ENCODE assay signal across 37 cellular contexts in the genomic region with DNA sequence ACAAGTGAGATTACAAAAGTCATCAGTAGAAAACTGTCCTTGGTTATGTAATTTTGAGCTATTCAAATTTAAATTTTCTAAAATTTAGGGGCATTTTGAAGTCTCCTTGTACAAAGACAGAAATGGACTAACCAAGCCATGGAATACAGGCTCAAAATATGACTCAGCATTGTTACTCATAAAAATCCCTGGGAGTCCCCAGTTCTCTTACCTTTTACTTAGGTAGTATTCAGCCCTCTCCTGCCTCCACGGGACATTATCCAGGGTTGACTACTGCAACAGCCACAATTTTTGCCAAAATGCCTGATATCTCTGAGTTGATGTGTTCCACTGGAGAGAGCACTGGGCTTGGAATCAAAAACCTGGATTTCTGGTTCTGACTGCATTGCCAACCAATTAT. TPM values are rescaled to one million over a fixed set of nuclear protein-coding genes. Genes with fewer than 3 reads are reported as not detected.
"Had no signal": no experiment of that assay in that cellular context is flagged by ENCODE, and none has a peak within 500 bp of the region (broad histone marks: within the 10 kb centered on the region; RNA-seq: fewer than 3 reads in every experiment).

No MANE protein-coding gene starts in this region.

- H3K9me3 Mint-ChIP-seq: activated naive CD4-positive, alpha-beta T cell treated with anti-CD3 and anti-CD28 coated beads for 36 hours; activated naive CD8-positive, alpha-beta T cell treated with anti-CD3 and anti-CD28 coated beads for 36 hours; activated T-helper 1 cell treated with anti-CD3 and anti-CD28 coated beads, Interleukin-12 subunit alpha, Interleukin-12 subunit beta, Interleukin-2, Interleukin-4 antibody, amounts not matched to agents 30 ng/mL and 10 ng/mL and 1 ng/mL, durations not matched to agents 14 hours and 24 hours and 36 hours; brain had no signal

- H3K36me3 Mint-ChIP-seq: activated naive CD8-positive, alpha-beta T cell treated with anti-CD3 and anti-CD28 coated beads for 36 hours; brain; naive B cell had no signal

- H3K27ac ChIP-seq: ascending aorta, ovary, skin epidermis, testis, transverse colon, WERI-Rb-1 had no signal

- H3K27me3 Mint-ChIP-seq: brain, progenitor cell of endocrine pancreas had no signal

- DNase-seq: activated CD4-positive, alpha-beta T cell treated with anti-CD3 and anti-CD28 coated beads for 48 hours; activated CD4-positive, alpha-beta T cell treated with anti-CD3 and anti-CD28 coated beads, Interleukin-2, amount 50 U/mL, for 48 hours; activated CD8-positive, alpha-beta memory T cell treated with anti-CD3 and anti-CD28 coated beads for 24 hours; activated effector memory CD4-positive, alpha-beta T cell treated with anti-CD3 and anti-CD28 coated beads, Interleukin-2, amount 50 U/mL, for 16 hours; activated naive CD4-positive, alpha-beta T cell treated with anti-CD3 and anti-CD28 coated beads for 36 hours; activated naive CD8-positive, alpha-beta T cell treated with anti-CD3 and anti-CD28 coated beads for 36 hours; activated T-cell treated with anti-CD3 and anti-CD28 coated beads, Interleukin-2, amount 50 U/mL, for 1 hour; caudate nucleus; glutamatergic neuron; islet precursor cell; left cardiac atrium; left ventricle myocardium superior; naive B cell; ovary; retina; stimulated activated CD4-positive, alpha-beta T cell treated with anti-CD3 and anti-CD28 coated beads, Interleukin-12 subunit alpha, Interleukin-12 subunit beta, amount 100 ng/mL, for 4 hours; stimulated activated CD4-positive, alpha-beta T cell treated with anti-CD3 and anti-CD28 coated beads, Interleukin-4, amount 100 ng/mL, for 1 hour; stimulated activated naive CD8-positive, alpha-beta T cell treated with anti-CD3 and anti-CD28 coated beads, Interleukin-15, Interleukin-2, amounts not matched to agents 100 U/mL and 50 U/mL, for 24 hours; T-helper 17 cell; T1000; testis; transverse colon; WERI-Rb-1 had no signal

- H3K4me3 ChIP-seq: ascending aorta, ovary, skin epidermis, testis, transverse colon had no signal

- H3K27me3 ChIP-seq: ascending aorta, ovary, testis, transverse colon had no signal

- H3K27ac Mint-ChIP-seq: activated naive CD4-positive, alpha-beta T cell treated with anti-CD3 and anti-CD28 coated beads for 36 hours; activated naive CD8-positive, alpha-beta T cell treated with anti-CD3 and anti-CD28 coated beads for 36 hours; activated T-helper 1 cell treated with anti-CD3 and anti-CD28 coated beads, Interleukin-12 subunit alpha, Interleukin-12 subunit beta, Interleukin-2, Interleukin-4 antibody, amounts not matched to agents 30 ng/mL and 10 ng/mL and 1 ng/mL, durations not matched to agents 14 hours and 24 hours and 36 hours; brain; progenitor cell of endocrine pancreas; T-helper 17 cell had no signal

- H3K9me3 ChIP-seq: ascending aorta, ovary, testis, transverse colon had no signal

- H3K4me3 Mint-ChIP-seq: activated naive CD4-positive, alpha-beta T cell treated with anti-CD3 and anti-CD28 coated beads for 36 hours; activated naive CD8-positive, alpha-beta T cell treated with anti-CD3 and anti-CD28 coated beads for 36 hours; activated T-helper 1 cell treated with anti-CD3 and anti-CD28 coated beads, Interleukin-12 subunit alpha, Interleukin-12 subunit beta, Interleukin-2, Interleukin-4 antibody, amounts not matched to agents 30 ng/mL and 10 ng/mL and 1 ng/mL, durations not matched to agents 14 hours and 24 hours and 36 hours; brain; naive B cell; T-helper 17 cell had no signal

- H3K4me1 ChIP-seq: ascending aorta, testis, transverse colon had no signal

- H3K4me1 Mint-ChIP-seq: activated naive CD8-positive, alpha-beta T cell treated with anti-CD3 and anti-CD28 coated beads for 36 hours; T-helper 17 cell had no signal

- H3K36me3 ChIP-seq: ovary, transverse colon had no signal

- ATAC-seq: activated CD4-positive, CD25-positive, alpha-beta regulatory T cell treated with anti-CD3 and anti-CD28 coated beads, Interleukin-2, amount 50 U/mL, for 24 hours; esophagus mucosa; left cardiac atrium; left ventricle myocardium superior; sciatic nerve; stimulated activated naive CD8-positive, alpha-beta T cell treated with anti-CD3 and anti-CD28 coated beads, Interleukin-15, Interleukin-2, amounts not matched to agents 100 U/mL and 50 U/mL, for 24 hours; T-helper 17 cell had no signal

RNA-seq across cellular contexts. Expression of a gene that starts 25.0 kb away (rescaled TPM):
- total RNA-seq: activated naive CD4-positive, alpha-beta T cell treated with anti-CD3 and anti-CD28 coated beads for 36 hours; activated naive CD8-positive, alpha-beta T cell treated with anti-CD3 and anti-CD28 coated beads for 36 hours; activated T-helper 1 cell treated with anti-CD3 and anti-CD28 coated beads, Interleukin-12 subunit alpha, Interleukin-12 subunit beta, Interleukin-2, Interleukin-4 antibody, amounts not matched to agents 30 ng/mL and 10 ng/mL and 1 ng/mL, durations not matched to agents 14 hours and 24 hours and 36 hours; chondrocyte; endothelial cell of umbilical vein; esophagus mucosa; frontal cortex; left ventricle myocardium superior; lung microvascular endothelial cell; T-helper 17 cell; transverse colon; urinary bladder had no signal
- polyA plus RNA-seq: endothelial cell of umbilical vein, neural cell, urinary bladder had no signal
